11 cellular contexts compared by ENCODE assay signal in genomic region chr14:104568620-104569019, GRCh38. TPM values are rescaled to one million over a fixed set of nuclear protein-coding genes. Genes with fewer than 3 reads are reported as not detected.
"Had no signal": no experiment of that assay in that cellular context is flagged by ENCODE, and none has a peak within 500 bp of the region (broad histone marks: within the 10 kb centered on the region; RNA-seq: fewer than 3 reads in every experiment).

No MANE protein-coding gene starts in this region.

- H2AFZ ChIP-seq: GM23248 had no signal

- H3K4me3 ChIP-seq: GM23248 had no signal

- FAIRE-seq: H54 had no signal

- H3K27ac ChIP-seq: GM23248, HL-60, KMS-11 had no signal

- H3K9ac ChIP-seq: GM23248, KMS-11 had no signal

- H3K4me2 ChIP-seq: KMS-11 had no signal

- DNase-seq: GOT3, H9, HCEC 1CT, IMR-90, Karpas-422, KBM-7 had no signal

RNA-seq across cellular contexts. Expression of gene C14orf180, which starts 10.9 kb away (rescaled TPM):
- total RNA-seq: GM23248, H9, HT1080, IMR-90 had no signal
- polyA plus RNA-seq: GM23248, IMR-90 had no signal

RNA-seq across cellular contexts. Expression of gene TMEM179, which starts 36.0 kb away (rescaled TPM):
- total RNA-seq: GM23248, IMR-90 had no signal
- polyA plus RNA-seq: GM23248, IMR-90 had no signal
